Comparison of ENCODE assay signal across 16 cellular contexts in the genomic region with DNA sequence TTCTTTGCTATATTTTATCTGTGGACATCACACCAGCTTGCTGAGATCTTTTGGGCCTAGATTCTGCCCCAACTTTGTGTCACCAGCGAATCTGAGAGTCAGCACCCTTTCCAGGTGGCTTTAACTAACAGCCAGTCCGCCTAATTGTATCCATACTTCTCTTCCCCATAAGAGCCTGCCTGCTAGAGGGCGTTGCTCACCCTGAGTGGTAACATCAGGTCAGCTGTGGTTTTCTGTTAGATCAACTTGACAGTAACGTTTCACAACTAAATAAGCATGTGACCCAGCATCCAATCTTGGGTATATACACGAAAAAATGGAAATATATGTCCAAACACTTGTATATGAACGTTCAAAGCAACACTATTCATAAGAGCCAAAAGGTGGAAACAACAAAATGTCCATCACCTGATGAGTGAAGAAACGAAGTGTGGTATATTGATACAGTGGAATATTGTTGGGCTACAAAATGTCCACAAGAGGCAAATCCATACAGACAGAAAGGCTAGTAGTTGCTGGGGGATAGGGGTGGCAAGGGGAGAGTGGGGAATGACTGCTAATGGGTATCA. TPM values are rescaled to one million over a fixed set of nuclear protein-coding genes. Genes with fewer than 3 reads are reported as not detected.
DNase-seq lines count a peak whose midpoint lies in the region; ATAC-seq and TF ChIP-seq lines count a peak whose summit lies in the region.
"Had no signal": no experiment of that assay in that cellular context is flagged by ENCODE, and none has a peak within 500 bp of the region (broad histone marks: within the 10 kb centered on the region; RNA-seq: fewer than 3 reads in every experiment).

No MANE protein-coding gene starts in this region.

- H3K27me3 Mint-ChIP-seq in natural killer cell treated with Interleukin-12 subunit alpha and Interleukin-12 subunit beta and Interleukin-15 and Interleukin-18, amount 100 ng/mL, for 72 hours = peaks cover 0 to 8% of the 10 kb centered on the region in 2 donors

- no peaks in the 10 kb centered on the region for H3K36me3 ChIP-seq in HCT116 (ENCODE audit: control insufficient read depth in 1 of 2, insufficient read depth in 2 of 2, low read length in 2 of 2)
- H3K36me3 ChIP-seq in OCI-LY7 (ENCODE audit: insufficient read depth, low read length) = no peaks in the 10 kb centered on the region
- no peaks in the 10 kb centered on the region for H3K36me3 ChIP-seq in SJCRH30
- H3K36me3 ChIP-seq: BLaER1 treated with 17β-estradiol and CSF1 and Interleukin-3, amounts not matched to agents 10 nM and 100 nM; gastrocnemius medialis; left ventricle myocardium inferior; stomach had no signal

- H3K4me3 Mint-ChIP-seq in natural killer cell treated with Interleukin-12 subunit alpha and Interleukin-12 subunit beta and Interleukin-15 and Interleukin-18, amount 100 ng/mL, for 72 hours = no peak overlapping the region
- H3K4me3 Mint-ChIP-seq: central memory CD8-positive, alpha-beta T cell had no signal

- POLR2A ChIA-PET in HCT116 (lab: Charles Lee) = no interaction called here
- POLR2A ChIA-PET in OCI-LY7 (lab: Charles Lee) = no interaction called here

- H3K4me1 Mint-ChIP-seq in natural killer cell treated with Interleukin-12 subunit alpha and Interleukin-12 subunit beta and Interleukin-15 and Interleukin-18, amount 100 ng/mL, for 72 hours (ENCODE audit: low read depth in 2 of 2) = no peaks in the 10 kb centered on the region
- H3K4me1 Mint-ChIP-seq: central memory CD8-positive, alpha-beta T cell had no signal

- no peak overlapping the region for H3K27ac ChIP-seq in HCT116 (ENCODE audit: low read depth, low read length)
- H3K27ac ChIP-seq in OCI-LY7 (ENCODE audit: low read depth, low read length, poor library complexity, severe bottlenecking) = no peak overlapping the region
- H3K27ac ChIP-seq in SJCRH30 = no peak overlapping the region
- H3K27ac ChIP-seq: BLaER1 treated with 17β-estradiol and CSF1 and Interleukin-3, amounts not matched to agents 10 nM and 100 nM; stomach had no signal

- no peak overlapping the region for H3K9ac ChIP-seq in HCT116 (ENCODE audit: low read length)
- H3K9ac ChIP-seq: BLaER1 treated with 17β-estradiol and CSF1 and Interleukin-3, amounts not matched to agents 10 nM and 100 nM had no signal

- peak; percentile 47 for TF ChIP-seq RAD21 in HCT116 (IDR thresholded peaks at IDR 0.05; ENCODE audit: low read depth)

- H3K4me1 ChIP-seq in HCT116 (ENCODE audit: control insufficient read depth in 1 of 2, insufficient read depth in 2 of 2, low read length in 2 of 2) = peaks cover 2 to 9% of the 10 kb centered on the region in 2 experiments; a peak in 1 of 4 replicates
- H3K4me1 ChIP-seq in OCI-LY7 (ENCODE audit: insufficient read depth, low read length, poor library complexity, severe bottlenecking) = no peaks in the 10 kb centered on the region
- no peaks in the 10 kb centered on the region for H3K4me1 ChIP-seq in SJCRH30
- H3K4me1 ChIP-seq: BLaER1 treated with 17β-estradiol and CSF1 and Interleukin-3, amounts not matched to agents 10 nM and 100 nM had no signal

- RAD21 ChIA-PET in HCT116 (lab: Charles Lee; ENCODE audit: low non-redundant PET in 1 of 2, low total read pairs in 2 of 2, uncharacterized antibody in 2 of 2, unreplicated experiment in 2 of 2) = no interaction called here

- H3K4me3 ChIP-seq in AG09309 (ENCODE audit: control insufficient read depth, low read depth, low read length) = no peak overlapping the region
- H3K4me3 ChIP-seq in HCT116 (replicated peaks in 1 of 2; ENCODE audit: low read depth in 1 of 2, low read length in 2 of 2) = no peak overlapping the region
- no peak overlapping the region for H3K4me3 ChIP-seq in OCI-LY7 (ENCODE audit: low read depth, low read length, poor library complexity, severe bottlenecking)
- no peak overlapping the region for H3K4me3 ChIP-seq in SJCRH30
- H3K4me3 ChIP-seq: BLaER1 treated with 17β-estradiol and CSF1 and Interleukin-3, amounts not matched to agents 10 nM and 100 nM; gastrocnemius medialis; left ventricle myocardium inferior; stomach had no signal

- TF ChIP-seq CTCF in AG09309 (IDR thresholded peaks at IDR 0.05; ENCODE audit: control insufficient read depth, insufficient read depth, low read depth, low read length, missing control alignments) = peak; percentile 25
- TF ChIP-seq CTCF in HCT116 (IDR thresholded peaks at IDR 0.05 in 2 of 3, conservative IDR thresholded peaks at IDR 0.05 in 1 of 3; ENCODE audit: borderline replicate concordance in 1 of 3, insufficient read depth in 1 of 3, low read depth in 2 of 3, low read length in 2 of 3) = peak; percentile 13 to 27 (median 23); a peak in 3 of 6 replicates
- peak; percentile 52 for TF ChIP-seq CTCF in OCI-LY7 (conservative IDR thresholded peaks at IDR 0.05; ENCODE audit: low read length)

- H3K79me2 ChIP-seq in HCT116 (ENCODE audit: insufficient read depth, low read length) (no peaks in the 10 kb centered on the region), OCI-LY7 (ENCODE audit: insufficient read depth, low read depth, low read length) (no peaks in the 10 kb centered on the region)

- BruUV-seq in HCT116 (replicated peaks; lab: Mats Ljungman, UMichigan) (no TSS peak), OCI-LY7 (replicated peaks; lab: Mats Ljungman, UMichigan) (no TSS peak)

- no peak overlapping the region for H3K27ac Mint-ChIP-seq in natural killer cell treated with Interleukin-12 subunit alpha and Interleukin-12 subunit beta and Interleukin-15 and Interleukin-18, amount 100 ng/mL, for 72 hours

- no peaks in the 10 kb centered on the region for H3K9me3 Mint-ChIP-seq in natural killer cell treated with Interleukin-12 subunit alpha and Interleukin-12 subunit beta and Interleukin-15 and Interleukin-18, amount 100 ng/mL, for 72 hours
- H3K9me3 Mint-ChIP-seq: central memory CD8-positive, alpha-beta T cell had no signal

- no peaks in the 10 kb centered on the region for H3K9me3 ChIP-seq in HCT116 (ENCODE audit: control insufficient read depth in 1 of 2, insufficient read depth in 1 of 2, low read depth in 1 of 2, low read length in 2 of 2)
- H3K9me3 ChIP-seq in OCI-LY7 (ENCODE audit: low read length) = no peaks in the 10 kb centered on the region
- H3K9me3 ChIP-seq in SJCRH30 (replicated peaks) = no peaks in the 10 kb centered on the region
- H3K9me3 ChIP-seq: BLaER1 treated with 17β-estradiol and CSF1 and Interleukin-3, amounts not matched to agents 10 nM and 100 nM; gastrocnemius medialis; left ventricle myocardium inferior; stomach had no signal

- intact Hi-C loops in HCT116 (cut with micrococcal nuclease) (no loop called here), OCI-LY7 (cut with micrococcal nuclease; ENCODE audit: unreplicated experiment) (no loop called here)

- no peaks in the 10 kb centered on the region for H4K20me1 ChIP-seq in HCT116 (ENCODE audit: insufficient read depth)
- no peaks in the 10 kb centered on the region for H4K20me1 ChIP-seq in OCI-LY7 (ENCODE audit: insufficient read depth, low read length)
- H4K20me1 ChIP-seq: BLaER1 treated with 17β-estradiol and CSF1 and Interleukin-3, amounts not matched to agents 10 nM and 100 nM had no signal

- ATAC-seq in HCT116 = peak; percentile 82
- ATAC-seq in natural killer cell treated with Interleukin-12 subunit alpha and Interleukin-12 subunit beta and Interleukin-15 and Interleukin-18, amount 100 ng/mL, for 72 hours = no peak

- H3K36me3 Mint-ChIP-seq in natural killer cell treated with Interleukin-12 subunit alpha and Interleukin-12 subunit beta and Interleukin-15 and Interleukin-18, amount 100 ng/mL, for 72 hours = no peaks in the 10 kb centered on the region

- no peak overlapping the region for H2AFZ ChIP-seq in HCT116 (ENCODE audit: low read depth, low read length, poor library complexity, severe bottlenecking)
- no peak overlapping the region for H2AFZ ChIP-seq in OCI-LY7 (ENCODE audit: low read length)

- TF ChIP-seq POLR2A in HCT116 (IDR thresholded peaks at IDR 0.05; ENCODE audit: borderline replicate concordance, extremely low read depth, insufficient read depth, insufficient read length) = no peak

- H3K9me2 ChIP-seq in HCT116 (ENCODE audit: insufficient read depth) = no peaks in the 10 kb centered on the region
- H3K9me2 ChIP-seq in OCI-LY7 (ENCODE audit: insufficient read depth, low read length) = no peaks in the 10 kb centered on the region

- DNase-seq in AG09309 (ENCODE audit: low read depth) (no peak), HCT116 (ENCODE audit: low read depth, low spot score) (peak; percentile 16), OCI-LY7 (ENCODE audit: low spot score) (peak; percentile 10), fibroblast of the conjunctiva (ENCODE audit: low read depth) (peak; percentile 10), germinal center (ENCODE audit: low spot score) (no peak), SJCRH30 (no peak), ecto neural progenitor cell (ENCODE audit: low spot score) (no peak)
- no peak for DNase-seq in natural killer cell treated with Interleukin-12 subunit alpha and Interleukin-12 subunit beta and Interleukin-15 and Interleukin-18, amount 100 ng/mL, for 72 hours (ENCODE audit: low spot score)
- DNase-seq: activated CD4-positive, alpha-beta T cell treated with anti-CD3 and anti-CD28 coated beads for 48 hours; activated effector memory CD4-positive, alpha-beta T cell treated with anti-CD3 and anti-CD28 coated beads, Interleukin-2, amount 50 U/mL, for 16 hours; gastrocnemius medialis; left ventricle myocardium inferior; NCI-H2171 treated with DMSO at 0.1 percent for 48 hours; stomach had no signal

- no peaks in the 10 kb centered on the region for H3K27me3 ChIP-seq in HCT116 (ENCODE audit: insufficient read depth, low read length)
- H3K27me3 ChIP-seq in SJCRH30 = no peaks in the 10 kb centered on the region
- H3K27me3 ChIP-seq: BLaER1 treated with 17β-estradiol and CSF1 and Interleukin-3, amounts not matched to agents 10 nM and 100 nM; gastrocnemius medialis; stomach had no signal

- H3K4me2 ChIP-seq in HCT116 (ENCODE audit: low read length) = no peak overlapping the region
- no peak overlapping the region for H3K4me2 ChIP-seq in OCI-LY7 (ENCODE audit: low read length)
- H3K4me2 ChIP-seq: BLaER1 treated with 17β-estradiol and CSF1 and Interleukin-3, amounts not matched to agents 10 nM and 100 nM had no signal

- CTCF ChIA-PET in HCT116 (lab: Charles Lee) = no interaction called here
- CTCF ChIA-PET in OCI-LY7 (lab: Charles Lee; ENCODE audit: unreplicated experiment) = no interaction called here

RNA-seq across cellular contexts. Expression of a gene that starts 24.9 kb away (rescaled TPM):
- 0.52 TPM for total RNA-seq in HCT116 (2021; ENCODE audit: unreplicated experiment)
- polyA plus RNA-seq in HCT116 (2012) = 0.27 and 0.70 TPM in 2 replicates
- total RNA-seq in OCI-LY7 (2014; rRNA removed; shearing (Covaris generic)) = 1.4 TPM in 1 of 2 replicates, not detected in the other
- not detected in 2 replicates for total RNA-seq in OCI-LY7 (2022)
- under 1 TPM in 1 of 2 donors, not detected in 1; 0.24 TPM for total RNA-seq in natural killer cell treated with Interleukin-12 subunit alpha and Interleukin-12 subunit beta and Interleukin-15 and Interleukin-18, amount 100 ng/mL, for 72 hours
- 18.7 and 20.7 TPM in 2 replicates for total RNA-seq in SJCRH30 (2014; rRNA removed; shearing (Covaris generic))

RNA-seq across cellular contexts. Expression of a gene that starts 38.8 kb away (rescaled TPM):
- total RNA-seq in HCT116 (2021; ENCODE audit: unreplicated experiment) (60.6 TPM), OCI-LY7 (2022) (60.9 and 64.8 TPM in 2 replicates)
- polyA plus RNA-seq in HCT116 (2012) = 28.4 and 32.1 TPM in 2 replicates
- 39.1 and 50.5 TPM in 2 replicates for total RNA-seq in OCI-LY7 (2014; rRNA removed; shearing (Covaris generic))
- total RNA-seq in natural killer cell treated with Interleukin-12 subunit alpha and Interleukin-12 subunit beta and Interleukin-15 and Interleukin-18, amount 100 ng/mL, for 72 hours = 100 to 1,000 TPM in 1 of 2 donors, 10 to 100 TPM in 1; 91.5 to 101 TPM
- total RNA-seq in SJCRH30 (2014; rRNA removed; shearing (Covaris generic)) = 79.5 and 97.2 TPM in 2 replicates

Comparison
In these comparisons a context has a peak if more than half of its experiments do, and no peak if none do; other contexts are left out.
1. DNase-seq: peak in HCT116 (single experiment), OCI-LY7 (single experiment) and fibroblast of the conjunctiva (single experiment); none in AG09309 (single experiment), germinal center (single experiment), natural killer cell treated with Interleukin-12 subunit alpha and Interleukin-12 subunit beta and Interleukin-15 and Interleukin-18, amount 100 ng/mL, for 72 hours (single experiment), SJCRH30 (0 of 2) and ecto neural progenitor cell (single experiment).
2. Peak in every context shown above with its lines, with median percentiles within 50 percentile points of each other: CTCF ChIP-seq.